In the genomic region with DNA sequence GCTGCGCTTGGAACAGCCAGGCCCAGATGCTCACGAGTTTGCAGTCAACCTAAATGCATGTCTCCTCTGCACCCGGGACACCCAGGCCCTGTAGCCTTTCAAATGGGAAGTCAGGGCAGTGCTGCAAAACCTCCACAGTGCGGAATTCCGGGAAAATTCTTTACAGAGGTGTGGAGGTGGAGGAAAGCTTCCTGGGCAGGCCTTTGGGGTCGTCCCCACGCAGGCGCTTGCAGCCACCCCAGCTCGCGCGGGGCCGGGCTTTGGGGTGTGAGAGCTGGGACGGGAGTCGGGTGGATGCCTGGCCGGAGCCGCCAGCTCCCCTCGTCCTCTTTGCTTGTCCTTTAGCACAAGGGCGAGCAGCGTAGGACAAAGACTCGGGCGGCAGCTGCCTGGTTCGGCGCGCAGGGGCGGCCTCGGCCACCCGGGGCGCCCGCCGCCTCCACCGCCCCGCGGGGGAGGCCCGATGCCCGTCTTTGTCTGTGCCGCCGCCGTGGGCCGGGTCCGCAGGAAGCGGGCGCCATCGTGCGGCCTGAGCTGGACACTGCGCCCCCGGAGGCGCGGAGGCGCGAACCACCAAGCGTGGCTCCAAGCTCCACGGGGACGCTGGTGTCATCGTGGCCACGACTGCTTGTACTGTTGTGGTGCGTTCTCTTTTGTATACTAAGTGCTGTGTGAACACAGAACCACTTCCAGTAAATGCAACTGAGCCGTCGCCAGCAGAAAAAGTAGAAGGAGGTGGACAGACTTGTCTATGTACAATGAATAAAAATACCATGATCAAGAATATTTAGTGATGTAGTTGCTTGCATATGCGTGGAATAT, we compare ENCODE assay signal across 8 cellular contexts. TPM values are rescaled to one million over a fixed set of nuclear protein-coding genes. Genes with fewer than 3 reads are reported as not detected.
DNase-seq lines count a peak whose midpoint lies in the region; ATAC-seq and TF ChIP-seq lines count a peak whose summit lies in the region.

No MANE protein-coding gene starts in this region.

- no peaks in the 10 kb centered on the region for H3K9me3 Mint-ChIP-seq in activated naive CD8-positive, alpha-beta T cell (ENCODE audit: low read depth)

- H3K27ac ChIP-seq in HUES6 (ENCODE audit: low read depth, low read length) (no peak overlapping the region), SJCRH30 (no peak overlapping the region), heart left ventricle (no peak overlapping the region)

- H3K4me3 Mint-ChIP-seq in activated naive CD8-positive, alpha-beta T cell: peak overlapping the region; percentile 4

- no peaks in the 10 kb centered on the region for H3K4me1 Mint-ChIP-seq in activated naive CD8-positive, alpha-beta T cell (ENCODE audit: low read depth)

- H3K9me3 ChIP-seq in HUES6 (ENCODE audit: control insufficient read depth, insufficient read depth, low read depth, low read length) (no peaks in the 10 kb centered on the region), SJCRH30 (replicated peaks) (no peaks in the 10 kb centered on the region), heart left ventricle (no peaks in the 10 kb centered on the region)

- H3K9ac ChIP-seq in HUES6 (ENCODE audit: low read length): peak overlapping the region; percentile 63

- H3K27me3 Mint-ChIP-seq in activated naive CD8-positive, alpha-beta T cell: peaks cover 19% of the 10 kb centered on the region

- H3K4me1 ChIP-seq in HUES6 (ENCODE audit: control insufficient read depth, insufficient read depth, low read length) (peaks cover 8% of the 10 kb centered on the region; the same call in 1 of the 2 replicates), SJCRH30 (no peaks in the 10 kb centered on the region), heart left ventricle (peaks cover 0 to 8% (median 0%) of the 10 kb centered on the region in 12 donors)

- TF ChIP-seq POLR2A in heart left ventricle (IDR thresholded peaks at IDR 0.05): no peak

- H3K27me3 ChIP-seq in HUES6 (ENCODE audit: control insufficient read depth, insufficient read depth, low read length): peaks cover 65% of the 10 kb centered on the region
- peaks cover 19% of the 10 kb centered on the region for H3K27me3 ChIP-seq in SJCRH30
- peaks cover 0 to 49% (median 17%) of the 10 kb centered on the region in 9 donors for H3K27me3 ChIP-seq in heart left ventricle

- no peak overlapping the region for H3K27ac Mint-ChIP-seq in activated naive CD8-positive, alpha-beta T cell

- intact Hi-C loops in heart left ventricle (cut with DNase I): loop anchor here in 8 of 10 donors (5.0 to 10.0 kb wide), 8 partner anchors 1277 to 1827 kb away; no protein-coding TSS in a partner anchor
- intact Hi-C loops in posterior cingulate gyrus (cut with DNase I): no loop called here

- WGBS in heart left ventricle, 4 donors: 4 to 7% (median 5%) methylated on average over 31 to 59 of the region's 59 CpGs

- H3K4me3 ChIP-seq in HUES6 (ENCODE audit: low read depth, low read length): peak overlapping the region; percentile 52
- peak overlapping the region; percentile 45 for H3K4me3 ChIP-seq in SJCRH30
- peak overlapping the region in 11 of 12 donors; percentile 23 to 55 (median 45) for H3K4me3 ChIP-seq in heart left ventricle

- ATAC-seq in GM21423 (IDR thresholded peaks at IDR 0.05; ENCODE audit: unreplicated experiment) (peak; percentile 95), heart left ventricle (peak; percentile 15 to 96 (median 88))

- no peaks in the 10 kb centered on the region for H3K36me3 Mint-ChIP-seq in activated naive CD8-positive, alpha-beta T cell

- no peaks in the 10 kb centered on the region for H3K36me3 ChIP-seq in HUES6 (ENCODE audit: control insufficient read depth, insufficient read depth, low read length)
- H3K36me3 ChIP-seq in SJCRH30: no peaks in the 10 kb centered on the region
- H3K36me3 ChIP-seq in heart left ventricle: no peaks in the 10 kb centered on the region

- peak; percentile 76 to 97 (median 92) for TF ChIP-seq CTCF in heart left ventricle (IDR thresholded peaks at IDR 0.05)

- peak; percentile 35 for DNase-seq in DMS79 (lab: John Stamatoyannopoulos, UW)
- peak; percentile 74 to 84 for DNase-seq in SJCRH30
- peak; percentile 46 to 87 (median 59) for DNase-seq in heart left ventricle
- peak; percentile 67 to 97 (median 80) for DNase-seq in posterior cingulate gyrus
- peak; percentile 61 for DNase-seq in ureter (ENCODE audit: low spot score)

RNA-seq across cellular contexts. Expression of a gene that starts 28.2 kb away (rescaled TPM):
- 23.1 and 29.7 TPM in 2 replicates for total RNA-seq in SJCRH30 (2014; rRNA removed; shearing (Covaris generic))
- total RNA-seq in heart left ventricle: 10 to 100 TPM in 8 of 9 donors, 1 to 10 TPM in 1; 9.2 to 31.9 (median 22.4) TPM
- polyA plus RNA-seq in heart left ventricle: 10 to 100 TPM in 1 of 2 donors, 1 to 10 TPM in 1; 5.6 to 18.9 TPM
- 31.4 TPM for total RNA-seq in ureter
